In genomic region chr2:238325694-238326093, GRCh38 we compare ENCODE assay signal across 22 cellular contexts.
"Had no signal": no experiment of that assay in that cellular context is flagged by ENCODE, and none has a peak within 500 bp of the region (broad histone marks: within the 10 kb centered on the region; RNA-seq: fewer than 3 reads in every experiment).

No MANE protein-coding gene starts in this region.

- H3K9me3 ChIP-seq: MG63, SK-N-SH had no signal

- H3K27me3 ChIP-seq: MG63 had no signal

- H3K4me3 ChIP-seq: MG63 had no signal

- H3K27ac ChIP-seq: RWPE1 had no signal

- DNase-seq: IMR-90, Karpas-422, KG1, NCI-H1092, NCI-H1105 treated with DMSO at 0.1 percent for 48 hours, NCI-H1417 treated with DMSO at 0.1 percent for 48 hours, NCI-H146, NCI-H187, NCI-H2029, NCI-H2081 treated with DMSO at 0.1 percent for 48 hours, NCI-H2171, NCI-H226, NCI-H446, NCI-H510A, NCI-H524 treated with DMSO at 0.1 percent for 48 hours, NCI-H69, NCI-H774, SHP77, SK-N-SH had no signal

- ATAC-seq: HepG2 had no signal
